In genomic region chr1:178051071-178051470, GRCh38 we compare ENCODE assay signal across 1 cellular context.
TF ChIP-seq lines count a peak whose summit lies in the region.

No MANE protein-coding gene starts in this region.

TF ChIP-seq in SK-N-SH, 30 proteins besides CTCF, POLR2A, EP300 and RAD21:
- TF ChIP-seq FOSL2 (IDR thresholded peaks at IDR 0.05; ENCODE audit: borderline replicate concordance, low read depth) (no peak), PBX3 (IDR thresholded peaks at IDR 0.05) (no peak), ELF1 (IDR thresholded peaks at IDR 0.05) (no peak), JUND (IDR thresholded peaks at IDR 0.05) (no peak), USF2 (IDR thresholded peaks at IDR 0.05; ENCODE audit: borderline replicate concordance, low read depth, low read length) (no peak), CHD2 (IDR thresholded peaks at IDR 0.05; ENCODE audit: low read length, partially characterized antibody) (no peak)
